1 cellular context compared by ENCODE assay signal in the genomic region with DNA sequence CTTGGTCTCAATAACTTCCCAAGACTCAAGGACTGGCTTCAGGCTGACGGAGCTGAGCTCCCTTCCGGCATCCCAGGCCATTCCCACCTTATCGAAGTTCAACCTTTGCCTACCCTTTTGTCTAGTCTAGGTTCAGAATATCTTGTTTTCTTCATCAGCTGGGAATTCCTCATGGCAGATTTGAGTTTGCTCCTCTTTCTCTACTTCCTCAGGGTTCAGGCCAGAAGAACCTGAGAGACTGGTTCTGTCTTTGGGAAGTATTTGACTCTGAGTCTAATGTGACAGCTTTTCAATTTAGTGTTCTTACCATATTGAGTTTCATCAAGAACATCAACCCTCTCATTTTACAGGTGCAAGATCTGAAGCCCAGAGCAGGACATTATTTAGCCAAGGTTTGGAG.
TF ChIP-seq lines count a peak whose summit lies in the region.

No MANE protein-coding gene starts in this region.

TF ChIP-seq in H1, 55 proteins besides CTCF, POLR2A, EP300 and RAD21:
- TF ChIP-seq, protein P1, sequence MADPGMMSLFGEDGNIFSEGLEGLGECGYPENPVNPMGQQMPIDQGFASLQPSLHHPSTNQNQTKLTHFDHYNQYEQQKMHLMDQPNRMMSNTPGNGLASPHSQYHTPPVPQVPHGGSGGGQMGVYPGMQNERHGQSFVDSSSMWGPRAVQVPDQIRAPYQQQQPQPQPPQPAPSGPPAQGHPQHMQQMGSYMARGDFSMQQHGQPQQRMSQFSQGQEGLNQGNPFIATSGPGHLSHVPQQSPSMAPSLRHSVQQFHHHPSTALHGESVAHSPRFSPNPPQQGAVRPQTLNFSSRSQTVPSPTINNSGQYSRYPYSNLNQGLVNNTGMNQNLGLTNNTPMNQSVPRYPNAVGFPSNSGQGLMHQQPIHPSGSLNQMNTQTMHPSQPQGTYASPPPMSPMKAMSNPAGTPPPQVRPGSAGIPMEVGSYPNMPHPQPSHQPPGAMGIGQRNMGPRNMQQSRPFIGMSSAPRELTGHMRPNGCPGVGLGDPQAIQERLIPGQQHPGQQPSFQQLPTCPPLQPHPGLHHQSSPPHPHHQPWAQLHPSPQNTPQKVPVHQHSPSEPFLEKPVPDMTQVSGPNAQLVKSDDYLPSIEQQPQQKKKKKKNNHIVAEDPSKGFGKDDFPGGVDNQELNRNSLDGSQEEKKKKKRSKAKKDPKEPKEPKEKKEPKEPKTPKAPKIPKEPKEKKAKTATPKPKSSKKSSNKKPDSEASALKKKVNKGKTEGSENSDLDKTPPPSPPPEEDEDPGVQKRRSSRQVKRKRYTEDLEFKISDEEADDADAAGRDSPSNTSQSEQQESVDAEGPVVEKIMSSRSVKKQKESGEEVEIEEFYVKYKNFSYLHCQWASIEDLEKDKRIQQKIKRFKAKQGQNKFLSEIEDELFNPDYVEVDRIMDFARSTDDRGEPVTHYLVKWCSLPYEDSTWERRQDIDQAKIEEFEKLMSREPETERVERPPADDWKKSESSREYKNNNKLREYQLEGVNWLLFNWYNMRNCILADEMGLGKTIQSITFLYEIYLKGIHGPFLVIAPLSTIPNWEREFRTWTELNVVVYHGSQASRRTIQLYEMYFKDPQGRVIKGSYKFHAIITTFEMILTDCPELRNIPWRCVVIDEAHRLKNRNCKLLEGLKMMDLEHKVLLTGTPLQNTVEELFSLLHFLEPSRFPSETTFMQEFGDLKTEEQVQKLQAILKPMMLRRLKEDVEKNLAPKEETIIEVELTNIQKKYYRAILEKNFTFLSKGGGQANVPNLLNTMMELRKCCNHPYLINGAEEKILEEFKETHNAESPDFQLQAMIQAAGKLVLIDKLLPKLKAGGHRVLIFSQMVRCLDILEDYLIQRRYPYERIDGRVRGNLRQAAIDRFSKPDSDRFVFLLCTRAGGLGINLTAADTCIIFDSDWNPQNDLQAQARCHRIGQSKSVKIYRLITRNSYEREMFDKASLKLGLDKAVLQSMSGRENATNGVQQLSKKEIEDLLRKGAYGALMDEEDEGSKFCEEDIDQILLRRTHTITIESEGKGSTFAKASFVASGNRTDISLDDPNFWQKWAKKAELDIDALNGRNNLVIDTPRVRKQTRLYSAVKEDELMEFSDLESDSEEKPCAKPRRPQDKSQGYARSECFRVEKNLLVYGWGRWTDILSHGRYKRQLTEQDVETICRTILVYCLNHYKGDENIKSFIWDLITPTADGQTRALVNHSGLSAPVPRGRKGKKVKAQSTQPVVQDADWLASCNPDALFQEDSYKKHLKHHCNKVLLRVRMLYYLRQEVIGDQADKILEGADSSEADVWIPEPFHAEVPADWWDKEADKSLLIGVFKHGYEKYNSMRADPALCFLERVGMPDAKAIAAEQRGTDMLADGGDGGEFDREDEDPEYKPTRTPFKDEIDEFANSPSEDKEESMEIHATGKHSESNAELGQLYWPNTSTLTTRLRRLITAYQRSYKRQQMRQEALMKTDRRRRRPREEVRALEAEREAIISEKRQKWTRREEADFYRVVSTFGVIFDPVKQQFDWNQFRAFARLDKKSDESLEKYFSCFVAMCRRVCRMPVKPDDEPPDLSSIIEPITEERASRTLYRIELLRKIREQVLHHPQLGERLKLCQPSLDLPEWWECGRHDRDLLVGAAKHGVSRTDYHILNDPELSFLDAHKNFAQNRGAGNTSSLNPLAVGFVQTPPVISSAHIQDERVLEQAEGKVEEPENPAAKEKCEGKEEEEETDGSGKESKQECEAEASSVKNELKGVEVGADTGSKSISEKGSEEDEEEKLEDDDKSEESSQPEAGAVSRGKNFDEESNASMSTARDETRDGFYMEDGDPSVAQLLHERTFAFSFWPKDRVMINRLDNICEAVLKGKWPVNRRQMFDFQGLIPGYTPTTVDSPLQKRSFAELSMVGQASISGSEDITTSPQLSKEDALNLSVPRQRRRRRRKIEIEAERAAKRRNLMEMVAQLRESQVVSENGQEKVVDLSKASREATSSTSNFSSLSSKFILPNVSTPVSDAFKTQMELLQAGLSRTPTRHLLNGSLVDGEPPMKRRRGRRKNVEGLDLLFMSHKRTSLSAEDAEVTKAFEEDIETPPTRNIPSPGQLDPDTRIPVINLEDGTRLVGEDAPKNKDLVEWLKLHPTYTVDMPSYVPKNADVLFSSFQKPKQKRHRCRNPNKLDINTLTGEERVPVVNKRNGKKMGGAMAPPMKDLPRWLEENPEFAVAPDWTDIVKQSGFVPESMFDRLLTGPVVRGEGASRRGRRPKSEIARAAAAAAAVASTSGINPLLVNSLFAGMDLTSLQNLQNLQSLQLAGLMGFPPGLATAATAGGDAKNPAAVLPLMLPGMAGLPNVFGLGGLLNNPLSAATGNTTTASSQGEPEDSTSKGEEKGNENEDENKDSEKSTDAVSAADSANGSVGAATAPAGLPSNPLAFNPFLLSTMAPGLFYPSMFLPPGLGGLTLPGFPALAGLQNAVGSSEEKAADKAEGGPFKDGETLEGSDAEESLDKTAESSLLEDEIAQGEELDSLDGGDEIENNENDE (IDR thresholded peaks at IDR 0.05; ENCODE audit: insufficient replicate concordance, low read length): no peak
- TF ChIP-seq POU5F1 (IDR thresholded peaks at IDR 0.05; ENCODE audit: low read depth, low read length): no peak
- TF ChIP-seq ZNF274 (IDR thresholded peaks at IDR 0.05; ENCODE audit: borderline replicate concordance, extremely low read depth, low read length): no peak
